In genomic region chr1:3453203-3453761, GRCh38 we compare ENCODE assay signal across 8 cellular contexts. TPM values are rescaled to one million over a fixed set of nuclear protein-coding genes. Genes with fewer than 3 reads are reported as not detected.
DNase-seq lines count a peak whose midpoint lies in the region; ATAC-seq and TF ChIP-seq lines count a peak whose summit lies in the region.

No MANE protein-coding gene starts in this region.

- H3K4me3 ChIP-seq in Panc1 (ENCODE audit: low read depth in 2 of 2, low read length in 2 of 2) (no peak overlapping the region), fibroblast of the aortic adventitia (ENCODE audit: low read depth, low read length) (no peak overlapping the region), subcutaneous abdominal adipose tissue (ENCODE audit: low read depth in 1 of 5, low read length in 5 of 5) (no peak overlapping the region)

- no peaks in the 10 kb centered on the region for H3K36me3 Mint-ChIP-seq in neural crest cell (ENCODE audit: low read depth)

- H3K36me3 ChIP-seq in Panc1 (ENCODE audit: control insufficient read depth, insufficient read depth, low read length) (no peaks in the 10 kb centered on the region), subcutaneous abdominal adipose tissue (ENCODE audit: control insufficient read depth in 5 of 5, insufficient read depth in 5 of 5, low read length in 5 of 5) (no peaks in the 10 kb centered on the region)

- H3K4me3 Mint-ChIP-seq in neural crest cell: peak overlapping the region; percentile 80

- in situ Hi-C loops in Panc1 (cut with HindIII; ENCODE audit: low pct_unique_long_range_greater_than_20kb, low sequenced_read_pairs): no loop called here

- no peak overlapping the region for H3K27ac Mint-ChIP-seq in neural crest cell (ENCODE audit: unreplicated experiment)

- H3K4me1 Mint-ChIP-seq in neural crest cell: peaks cover 24% of the 10 kb centered on the region

- ATAC-seq in HG03103 (IDR thresholded peaks at IDR 0.05; ENCODE audit: low read depth, unreplicated experiment) (peak; percentile 63), Panc1 (peak; percentile 79), GM19328 (IDR thresholded peaks at IDR 0.05; ENCODE audit: unreplicated experiment) (no peak)

- BruUV-seq in Panc1 (replicated peaks; lab: Mats Ljungman, UMichigan): no TSS peak

- H3K9me3 Mint-ChIP-seq in neural crest cell: no peaks in the 10 kb centered on the region

- DNase-seq in COLO668 (lab: John Stamatoyannopoulos, UW; ENCODE audit: unreplicated experiment): peak; percentile 88
- DNase-seq in Panc1 (ENCODE audit: low read depth, low spot score): peak; percentile 32
- DNase-seq in activated T-helper 1 cell treated with anti-CD3 and anti-CD28 coated beads, Interleukin-2, amount 50 U/mL, for 16 hours (ENCODE audit: low read depth in 1 of 2, low spot score in 1 of 2): peak; percentile 57 to 60
- peak; percentile 61 for DNase-seq in fibroblast of the aortic adventitia (ENCODE audit: low read depth)
- peak; percentile 92 for DNase-seq in neural crest cell (ENCODE audit: low read depth, low spot score)

- H3K9ac ChIP-seq in subcutaneous abdominal adipose tissue (ENCODE audit: low read length in 5 of 5): peak overlapping the region in 3 of 5 donors; percentile 11 to 68 (median 65)

- H3K4me1 ChIP-seq in Panc1 (ENCODE audit: control insufficient read depth, insufficient read depth, low read length) (peaks cover 9% of the 10 kb centered on the region), subcutaneous abdominal adipose tissue (ENCODE audit: control insufficient read depth in 5 of 5, insufficient read depth in 5 of 5, low read length in 5 of 5) (peaks cover 2 to 44% (median 20%) of the 10 kb centered on the region in 5 donors)

- TF ChIP-seq CTCF in Panc1 (IDR thresholded peaks at IDR 0.05) (peak; percentile 96), fibroblast of the aortic adventitia (IDR thresholded peaks at IDR 0.05; ENCODE audit: insufficient read depth, low read length) (peak; percentile 97), neural crest cell (conservative IDR thresholded peaks at IDR 0.05) (peak; percentile 96)

- peaks cover 7% of the 10 kb centered on the region for H3K27me3 Mint-ChIP-seq in neural crest cell (ENCODE audit: low read depth)

- CTCF ChIA-PET in Panc1 (lab: Charles Lee): interaction anchor here (0.6 to 2.6 kb wide), 21 partner anchors 9 to 175 kb away, joined by 3 to 27 read pairs (median 5); no protein-coding TSS in a partner anchor

- H3K9me3 ChIP-seq in Panc1 (ENCODE audit: control insufficient read depth, insufficient read depth, low read depth, low read length) (no peaks in the 10 kb centered on the region), subcutaneous abdominal adipose tissue (ENCODE audit: control insufficient read depth in 5 of 5, low read length in 5 of 5) (no peaks in the 10 kb centered on the region)

- POLR2A ChIA-PET in Panc1 (lab: Charles Lee): no interaction called here

- no peak overlapping the region for H3K27ac ChIP-seq in Panc1 (ENCODE audit: low read length)
- H3K27ac ChIP-seq in subcutaneous abdominal adipose tissue (ENCODE audit: low read depth, low read length): no peak overlapping the region

- no peaks in the 10 kb centered on the region for H3K27me3 ChIP-seq in Panc1 (ENCODE audit: control insufficient read depth, insufficient read depth, low read length)
- H3K27me3 ChIP-seq in subcutaneous abdominal adipose tissue (ENCODE audit: control insufficient read depth in 5 of 5, insufficient read depth in 4 of 5, low read length in 5 of 5): peaks cover 14 to 25% (median 16%) of the 10 kb centered on the region in 5 donors

- intact Hi-C loops in Panc1 (cut with micrococcal nuclease; ENCODE audit: unreplicated experiment): loop anchor here (1.0 to 2.0 kb wide), 2 partner anchors 31 to 166 kb away; no protein-coding TSS in a partner anchor

RNA-seq across cellular contexts. Expression of gene ARHGEF16, which starts 1.2 kb away (rescaled TPM):
- 10.1 TPM for total RNA-seq in Panc1 (2021; ENCODE audit: unreplicated experiment)
- 7.8 TPM for polyA plus RNA-seq in Panc1 (2012; ENCODE audit: insufficient read length)
- 0.18 TPM in 1 of 2 replicates, not detected in the other for total RNA-seq in fibroblast of the aortic adventitia (ENCODE audit: low replicate concordance)
- total RNA-seq in neural crest cell: 11.3 and 12.2 TPM in 2 replicates

Comparison
In these comparisons a context has a peak if more than half of its experiments do, and no peak if none do; other contexts are left out.
1. DNase-seq: peak in every context shown above with its lines; median percentile 92 in neural crest cell; 88 in COLO668; 61 in fibroblast of the aortic adventitia; 58 in activated T-helper 1 cell treated with anti-CD3 and anti-CD28 coated beads, Interleukin-2, amount 50 U/mL, for 16 hours; 32 in Panc1.